ENCODE assay signal across 2 cellular contexts in genomic region chr1:75647183-75647582, GRCh38. TPM values are rescaled to one million over a fixed set of nuclear protein-coding genes. Genes with fewer than 3 reads are reported as not detected.
"Had no signal": no experiment of that assay in that cellular context is flagged by ENCODE, and none has a peak within 500 bp of the region (broad histone marks: within the 10 kb centered on the region; RNA-seq: fewer than 3 reads in every experiment).

No MANE protein-coding gene starts in this region.

RNA-seq across cellular contexts. Expression of gene SLC44A5, which starts 36.3 kb away (rescaled TPM):
- total RNA-seq: GM23248, HFFc6 had no signal
- polyA plus RNA-seq: GM23248 had no signal
